In the genomic region with DNA sequence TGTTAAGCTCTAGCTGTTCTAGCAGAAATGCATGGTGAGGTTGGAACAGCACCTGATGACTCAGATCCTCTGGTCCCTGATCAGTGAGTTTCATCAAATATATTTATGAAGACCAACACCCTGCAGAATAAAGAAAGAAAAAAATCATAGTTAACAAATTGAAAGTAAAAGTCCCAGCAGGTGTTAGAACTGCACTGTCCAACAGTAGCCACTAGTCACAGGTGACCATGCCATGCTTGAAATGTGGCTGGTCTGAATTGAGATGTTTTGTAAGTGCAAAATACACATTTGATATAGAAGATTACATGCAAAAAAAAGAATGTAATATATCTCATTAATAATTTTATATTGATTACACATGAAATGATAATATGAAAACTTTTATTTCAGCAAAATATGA, we compare ENCODE assay signal across 32 cellular contexts.
DNase-seq lines count a peak whose midpoint lies in the region; ATAC-seq and TF ChIP-seq lines count a peak whose summit lies in the region.
"Had no signal": no experiment of that assay in that cellular context is flagged by ENCODE, and none has a peak within 500 bp of the region (broad histone marks: within the 10 kb centered on the region; RNA-seq: fewer than 3 reads in every experiment).

No MANE protein-coding gene starts in this region.

- no peaks in the 10 kb centered on the region for H3K27me3 Mint-ChIP-seq in endodermal cell (ENCODE audit: insufficient read depth)
- H3K27me3 Mint-ChIP-seq: activated naive CD8-positive, alpha-beta T cell treated with anti-CD3 and anti-CD28 coated beads, Interleukin-2, amount 10 ng/mL, durations not matched to agents 7 days and 5 days; naive B cell had no signal

- no peaks in the 10 kb centered on the region for H3K9me3 Mint-ChIP-seq in endodermal cell
- H3K9me3 Mint-ChIP-seq: activated naive CD8-positive, alpha-beta T cell treated with anti-CD3 and anti-CD28 coated beads, Interleukin-2, amount 10 ng/mL, durations not matched to agents 7 days and 5 days; activated T-cell treated with anti-CD3 and anti-CD28 coated beads, Interleukin-2, amount 50 U/mL, for 4 hours; naive B cell; T-helper 1 cell treated with Interleukin-12 subunit alpha and Interleukin-12 subunit beta and Interleukin-4 antibody, amounts not matched to agents 30 μg/mL and 1 μg/mL, for 36 hours had no signal

- H3K4me3 ChIP-seq in GM23248 (no peak overlapping the region), MG63 (no peak overlapping the region), endodermal cell (ENCODE audit: low read length) (no peak overlapping the region), retinal pigment epithelial cell (ENCODE audit: low read length) (no peak overlapping the region)
- H3K4me3 ChIP-seq: BLaER1 treated with 17β-estradiol and CSF1 and Interleukin-3, amounts not matched to agents 10 nM and 100 nM; cardiac muscle cell; heart left ventricle; tibial nerve had no signal

- H3K9ac ChIP-seq in GM23248 (no peak overlapping the region), endodermal cell (ENCODE audit: extremely low read depth, low read length, poor library complexity, severe bottlenecking) (no peak overlapping the region)
- H3K9ac ChIP-seq: BLaER1 treated with 17β-estradiol and CSF1 and Interleukin-3, amounts not matched to agents 10 nM and 100 nM; SK-N-SH had no signal

- H3K9me2 ChIP-seq in GM23248 (ENCODE audit: insufficient read depth) = no peaks in the 10 kb centered on the region; the same call in 1 of the 2 replicates
- H3K9me2 ChIP-seq: SK-N-SH had no signal

- H2AFZ ChIP-seq in GM23248 = no peak overlapping the region

- no peak overlapping the region for H3K4me2 ChIP-seq in GM23248 (ENCODE audit: unreplicated experiment)
- H3K4me2 ChIP-seq: BLaER1 treated with 17β-estradiol and CSF1 and Interleukin-3, amounts not matched to agents 10 nM and 100 nM; SK-N-SH had no signal

- H3K9me3 ChIP-seq in GM23248 (ENCODE audit: low read depth) (no peaks in the 10 kb centered on the region), MG63 (no peaks in the 10 kb centered on the region), endodermal cell (ENCODE audit: control insufficient read depth, low read length) (no peaks in the 10 kb centered on the region)
- H3K9me3 ChIP-seq: BLaER1 treated with 17β-estradiol and CSF1 and Interleukin-3, amounts not matched to agents 10 nM and 100 nM; heart left ventricle; neutrophil; SK-N-SH; tibial nerve had no signal

- H3K27me3 ChIP-seq in GM23248 (replicated peaks; ENCODE audit: insufficient read depth) (no peaks in the 10 kb centered on the region), MG63 (no peaks in the 10 kb centered on the region), endodermal cell (ENCODE audit: control insufficient read depth, insufficient read depth, low read length, poor library complexity, severe bottlenecking) (no peaks in the 10 kb centered on the region)
- H3K27me3 ChIP-seq: BLaER1 treated with 17β-estradiol and CSF1 and Interleukin-3, amounts not matched to agents 10 nM and 100 nM; cardiac muscle cell; heart left ventricle; neutrophil; tibial nerve had no signal

- H3K79me2 ChIP-seq in GM23248 (ENCODE audit: insufficient read depth) = no peaks in the 10 kb centered on the region

- no peak overlapping the region for H3K27ac Mint-ChIP-seq in endodermal cell
- H3K27ac Mint-ChIP-seq: activated naive CD8-positive, alpha-beta T cell treated with anti-CD3 and anti-CD28 coated beads, Interleukin-2, amount 10 ng/mL, durations not matched to agents 7 days and 5 days; naive B cell; T-helper 1 cell treated with Interleukin-12 subunit alpha and Interleukin-12 subunit beta and Interleukin-4 antibody, amounts not matched to agents 30 μg/mL and 1 μg/mL, for 36 hours had no signal

- DNase-seq in GM23248 = peak; percentile 7
- peak; percentile 14 for DNase-seq in MG63
- no peak for DNase-seq in endodermal cell
- DNase-seq in retinal pigment epithelial cell (ENCODE audit: low read depth) = peak; percentile 7
- no peak for DNase-seq in LoVo (ENCODE audit: low spot score)
- DNase-seq in posterior vena cava (ENCODE audit: low spot score) = no peak
- DNase-seq: activated CD4-positive, CD25-positive, alpha-beta regulatory T cell; activated gamma-delta T cell treated with Interleukin-2 at 50 U/mL for 16 hours; activated naive CD8-positive, alpha-beta T cell treated with anti-CD3 and anti-CD28 coated beads, Interleukin-2, amount 10 ng/mL, durations not matched to agents 7 days and 5 days; activated T-cell treated with anti-CD3 and anti-CD28 coated beads, Interleukin-2, amount 50 U/mL, for 4 hours; aorta; effector CD4-positive, alpha-beta T cell; foreskin melanocyte; heart left ventricle; Kasumi-1; midbrain; naive B cell; NCI-H1092; NCI-H1694 treated with DMSO at 0.1 percent for 48 hours; NCI-H2171; NCI-H510A treated with DMSO at 0.1 percent for 48 hours; posterior cingulate gyrus; SK-N-SH; stimulated activated CD4-positive, alpha-beta T cell treated with anti-CD3 and anti-CD28 coated beads, Interleukin-4, amount 100 ng/mL, for 1 hour had no signal

- H3K36me3 ChIP-seq in GM23248 (ENCODE audit: low read depth) (no peaks in the 10 kb centered on the region), MG63 (no peaks in the 10 kb centered on the region), endodermal cell (ENCODE audit: control insufficient read depth, insufficient read depth, low read length) (no peaks in the 10 kb centered on the region)
- H3K36me3 ChIP-seq: BLaER1 treated with 17β-estradiol and CSF1 and Interleukin-3, amounts not matched to agents 10 nM and 100 nM; cardiac muscle cell; heart left ventricle; neutrophil; tibial nerve had no signal

- no peaks in the 10 kb centered on the region for H4K20me1 ChIP-seq in GM23248 (ENCODE audit: insufficient read depth)
- H4K20me1 ChIP-seq: BLaER1 treated with 17β-estradiol and CSF1 and Interleukin-3, amounts not matched to agents 10 nM and 100 nM had no signal

- H3K4me1 ChIP-seq in GM23248 (ENCODE audit: insufficient read depth) (no peaks in the 10 kb centered on the region), endodermal cell (ENCODE audit: control insufficient read depth, insufficient read depth, low read length) (no peaks in the 10 kb centered on the region)
- H3K4me1 ChIP-seq: BLaER1 treated with 17β-estradiol and CSF1 and Interleukin-3, amounts not matched to agents 10 nM and 100 nM; heart left ventricle had no signal

- ATAC-seq in HG03460 (IDR thresholded peaks at IDR 0.05; ENCODE audit: unreplicated experiment) = no peak
- ATAC-seq: activated T-cell treated with anti-CD3 and anti-CD28 coated beads, Interleukin-2, amount 50 U/mL, for 4 hours; heart left ventricle; sciatic nerve had no signal

- H3K4me1 Mint-ChIP-seq in endodermal cell = no peaks in the 10 kb centered on the region
- H3K4me1 Mint-ChIP-seq: activated naive CD8-positive, alpha-beta T cell treated with anti-CD3 and anti-CD28 coated beads, Interleukin-2, amount 10 ng/mL, durations not matched to agents 7 days and 5 days; naive B cell had no signal

- TF ChIP-seq CTCF in endodermal cell (conservative IDR thresholded peaks at IDR 0.05) (peak; percentile 43), retinal pigment epithelial cell (conservative IDR thresholded peaks at IDR 0.05; ENCODE audit: low read depth, low read length) (no peak)

- no peak overlapping the region for H3K27ac ChIP-seq in GM23248
- H3K27ac ChIP-seq in endodermal cell (ENCODE audit: low read depth, low read length) = no peak overlapping the region
- H3K27ac ChIP-seq: BLaER1 treated with 17β-estradiol and CSF1 and Interleukin-3, amounts not matched to agents 10 nM and 100 nM; cardiac muscle cell; heart left ventricle; HL-60; neutrophil; tibial nerve had no signal

- in situ Hi-C loops in GM23248 (cut with MboI) = no loop called here

- no peaks in the 10 kb centered on the region for H3K36me3 Mint-ChIP-seq in endodermal cell (ENCODE audit: low read depth)
- H3K36me3 Mint-ChIP-seq: activated naive CD8-positive, alpha-beta T cell treated with anti-CD3 and anti-CD28 coated beads, Interleukin-2, amount 10 ng/mL, durations not matched to agents 7 days and 5 days; naive B cell had no signal

- no peak overlapping the region for H3K4me3 Mint-ChIP-seq in endodermal cell
- H3K4me3 Mint-ChIP-seq: activated naive CD8-positive, alpha-beta T cell treated with anti-CD3 and anti-CD28 coated beads, Interleukin-2, amount 10 ng/mL, durations not matched to agents 7 days and 5 days; activated T-cell treated with anti-CD3 and anti-CD28 coated beads, Interleukin-2, amount 50 U/mL, for 4 hours; naive B cell; T-helper 1 cell treated with Interleukin-12 subunit alpha and Interleukin-12 subunit beta and Interleukin-4 antibody, amounts not matched to agents 30 μg/mL and 1 μg/mL, for 36 hours had no signal

- no peaks in the 10 kb centered on the region for H3F3A ChIP-seq in GM23248 (ENCODE audit: insufficient read depth)

- intact Hi-C loops in posterior vena cava (cut with DNase I) = no loop called here

Comparison
In these comparisons a context has a peak if more than half of its experiments do, and no peak if none do; other contexts are left out.
1. DNase-seq: peak in GM23248 (single experiment), MG63 (single experiment) and retinal pigment epithelial cell (single experiment); none in endodermal cell (single experiment), LoVo (single experiment) and posterior vena cava (single experiment).